In genomic region chr2:233384017-233384416, GRCh38 we compare ENCODE assay signal across 13 cellular contexts. TPM values are rescaled to one million over a fixed set of nuclear protein-coding genes. Genes with fewer than 3 reads are reported as not detected.
DNase-seq lines count a peak whose midpoint lies in the region; ATAC-seq and TF ChIP-seq lines count a peak whose summit lies in the region.
"Had no signal": no experiment of that assay in that cellular context is flagged by ENCODE, and none has a peak within 500 bp of the region (broad histone marks: within the 10 kb centered on the region; RNA-seq: fewer than 3 reads in every experiment).

No MANE protein-coding gene starts in this region.

- no peaks in the 10 kb centered on the region for H3K9me2 ChIP-seq in GM23338 (ENCODE audit: insufficient read depth)

- H3K4me3 ChIP-seq in GM23338 (no peak overlapping the region), testis (no peak overlapping the region)

- no peaks in the 10 kb centered on the region for H3K36me3 ChIP-seq in GM23338 (ENCODE audit: insufficient read depth)
- no peaks in the 10 kb centered on the region for H3K36me3 ChIP-seq in testis (ENCODE audit: low read depth, missing control alignments)

- no peaks in the 10 kb centered on the region for H3K27me3 ChIP-seq in GM23338 (ENCODE audit: insufficient read depth)
- H3K27me3 ChIP-seq in testis, result no peaks in the 10 kb centered on the region
- H3K27me3 ChIP-seq in foreskin keratinocyte, result no peaks in the 10 kb centered on the region

- peak; percentile 14 for DNase-seq in NCI-H82 (lab: John Stamatoyannopoulos, UW)
- DNase-seq in NCI-H82 treated with DMSO at 0.1 percent for 48 hours (lab: John Stamatoyannopoulos, UW; ENCODE audit: unreplicated experiment), result no peak
- DNase-seq in GM23338 (ENCODE audit: low spot score), result peak; percentile 24
- DNase-seq in activated T-helper 2 cell treated with anti-CD3 and anti-CD28 coated beads, Interferon-gamma antibody, Interleukin-2, Interleukin-4, amounts not matched to agents 10 μg/mL and 5 μg/mL and 100 μg/mL, durations not matched to agents 14 hours and 24 hours and 36 hours (ENCODE audit: low spot score), result no peak
- no peak for DNase-seq in testis
- DNase-seq in AG08395 (ENCODE audit: low spot score), result no peak
- no peak for DNase-seq in foreskin keratinocyte
- DNase-seq: 8988T; effector CD8-positive, alpha-beta T cell; hippocampal formation; NCI-H187 treated with DMSO at 0.1 percent for 48 hours had no signal

- no peak overlapping the region for H2AFZ ChIP-seq in GM23338

- H3K27ac Mint-ChIP-seq in GM23338, result peak overlapping the region; percentile 7; the same call in 1 of the 2 replicates
- peak overlapping the region; percentile 95 for H3K27ac Mint-ChIP-seq in activated T-helper 2 cell treated with anti-CD3 and anti-CD28 coated beads, Interferon-gamma antibody, Interleukin-2, Interleukin-4, amounts not matched to agents 10 μg/mL and 5 μg/mL and 100 μg/mL, durations not matched to agents 14 hours and 24 hours and 36 hours
- peak overlapping the region; percentile 37 to 94 (median 62) for H3K27ac Mint-ChIP-seq in nephron

- no peak overlapping the region for H3K4me3 Mint-ChIP-seq in GM23338
- H3K4me3 Mint-ChIP-seq in activated T-helper 2 cell treated with anti-CD3 and anti-CD28 coated beads, Interferon-gamma antibody, Interleukin-2, Interleukin-4, amounts not matched to agents 10 μg/mL and 5 μg/mL and 100 μg/mL, durations not matched to agents 14 hours and 24 hours and 36 hours (ENCODE audit: low read depth), result no peak overlapping the region
- no peak overlapping the region for H3K4me3 Mint-ChIP-seq in nephron
- H3K4me3 Mint-ChIP-seq: activated naive CD4-positive, alpha-beta T cell treated with anti-CD3 and anti-CD28 coated beads, Interleukin-2, amount 50 U/mL, for 24 hours had no signal

- no peak overlapping the region for H3K27ac ChIP-seq in GM23338 (ENCODE audit: low read depth)
- no peak overlapping the region for H3K27ac ChIP-seq in testis
- no peak overlapping the region for H3K27ac ChIP-seq in foreskin keratinocyte

- H3K4me1 ChIP-seq in GM23338 (ENCODE audit: insufficient read depth) (no peaks in the 10 kb centered on the region), testis (peaks cover 19% of the 10 kb centered on the region), foreskin keratinocyte (no peaks in the 10 kb centered on the region)

- peaks cover 64% of the 10 kb centered on the region for H3K79me2 ChIP-seq in GM23338 (replicated peaks; ENCODE audit: insufficient read depth)

- peaks cover 6% of the 10 kb centered on the region for H3K27me3 Mint-ChIP-seq in GM23338 (ENCODE audit: insufficient read depth, low read depth, poor library complexity)
- H3K27me3 Mint-ChIP-seq in activated T-helper 2 cell treated with anti-CD3 and anti-CD28 coated beads, Interferon-gamma antibody, Interleukin-2, Interleukin-4, amounts not matched to agents 10 μg/mL and 5 μg/mL and 100 μg/mL, durations not matched to agents 14 hours and 24 hours and 36 hours (ENCODE audit: low read depth), result no peaks in the 10 kb centered on the region
- H3K27me3 Mint-ChIP-seq in nephron (ENCODE audit: low read depth), result peaks cover 3% of the 10 kb centered on the region
- H3K27me3 Mint-ChIP-seq: activated naive CD4-positive, alpha-beta T cell treated with anti-CD3 and anti-CD28 coated beads, Interleukin-2, amount 50 U/mL, for 24 hours had no signal

- no peaks in the 10 kb centered on the region for H3F3A ChIP-seq in GM23338 (replicated peaks; ENCODE audit: low read depth)

- H4K20me1 ChIP-seq in GM23338 (replicated peaks; ENCODE audit: insufficient read depth), result peaks cover 17% of the 10 kb centered on the region

- 86 to 87% methylated on average over 10 of the region's 10 CpGs for WGBS in testis, 2 donors

- H3K9me3 ChIP-seq in testis, result no peaks in the 10 kb centered on the region

- H3K9me3 Mint-ChIP-seq in GM23338 (no peaks in the 10 kb centered on the region), nephron (no peaks in the 10 kb centered on the region)
- H3K9me3 Mint-ChIP-seq in activated T-helper 2 cell treated with anti-CD3 and anti-CD28 coated beads, Interferon-gamma antibody, Interleukin-2, Interleukin-4, amounts not matched to agents 10 μg/mL and 5 μg/mL and 100 μg/mL, durations not matched to agents 14 hours and 24 hours and 36 hours, result no peaks in the 10 kb centered on the region
- H3K9me3 Mint-ChIP-seq: activated naive CD4-positive, alpha-beta T cell treated with anti-CD3 and anti-CD28 coated beads, Interleukin-2, amount 50 U/mL, for 24 hours had no signal

- intact Hi-C loops in activated T-helper 2 cell treated with anti-CD3 and anti-CD28 coated beads, Interferon-gamma antibody, Interleukin-2, Interleukin-4, amounts not matched to agents 10 μg/mL and 5 μg/mL and 100 μg/mL, durations not matched to agents 14 hours and 24 hours and 36 hours (cut with micrococcal nuclease), result loop anchor here (10.0 kb wide), 1 partner anchor 61 kb away; no protein-coding TSS in a partner anchor
- intact Hi-C loops in testis (cut with DNase I; ENCODE audit: low total_unique reads), result no loop called here

- TF ChIP-seq CTCF in GM23338 (conservative IDR thresholded peaks at IDR 0.05; ENCODE audit: low read depth in 2 of 2) (peak in 1 of 2 experiments; percentile 21; a peak in 1 of 4 replicates), nephron (IDR thresholded peaks at IDR 0.05; ENCODE audit: unreplicated experiment in 3 of 3) (no peak), testis (IDR thresholded peaks at IDR 0.05) (no peak), foreskin keratinocyte (conservative IDR thresholded peaks at IDR 0.05) (no peak)

- H3K4me2 ChIP-seq in GM23338, result no peak overlapping the region

- TF ChIP-seq POLR2A in testis (IDR thresholded peaks at IDR 0.05), result no peak

- H3K4me1 Mint-ChIP-seq in GM23338, result peaks cover 40% of the 10 kb centered on the region
- peaks cover 62% of the 10 kb centered on the region for H3K4me1 Mint-ChIP-seq in activated T-helper 2 cell treated with anti-CD3 and anti-CD28 coated beads, Interferon-gamma antibody, Interleukin-2, Interleukin-4, amounts not matched to agents 10 μg/mL and 5 μg/mL and 100 μg/mL, durations not matched to agents 14 hours and 24 hours and 36 hours (ENCODE audit: low read depth)
- peaks cover 78% of the 10 kb centered on the region for H3K4me1 Mint-ChIP-seq in nephron

- no peaks in the 10 kb centered on the region; the same call in 2 of the 3 replicates for H3K36me3 Mint-ChIP-seq in GM23338 (ENCODE audit: low read depth)
- peaks cover 21% of the 10 kb centered on the region for H3K36me3 Mint-ChIP-seq in activated T-helper 2 cell treated with anti-CD3 and anti-CD28 coated beads, Interferon-gamma antibody, Interleukin-2, Interleukin-4, amounts not matched to agents 10 μg/mL and 5 μg/mL and 100 μg/mL, durations not matched to agents 14 hours and 24 hours and 36 hours (ENCODE audit: low read depth)
- H3K36me3 Mint-ChIP-seq in nephron (ENCODE audit: low read depth), result no peaks in the 10 kb centered on the region

- ATAC-seq in GM23338 (no peak), foreskin keratinocyte (no peak)

TF ChIP-seq in GM23338, 12 proteins besides CTCF, POLR2A, EP300 and RAD21 (continues in another document):
- TF ChIP-seq NANOG (IDR thresholded peaks at IDR 0.05; ENCODE audit: borderline replicate concordance) (no peak), ZNF114 (CRISPR knock-in tag; IDR thresholded peaks at IDR 0.05) (no peak), POLR2AphosphoS5 (IDR thresholded peaks at IDR 0.05; ENCODE audit: low read depth) (no peak), REST (IDR thresholded peaks at IDR 0.05; ENCODE audit: unreplicated experiment) (no peak), STAT1 (IDR thresholded peaks at IDR 0.05; ENCODE audit: unreplicated experiment) (no peak), EZH2phosphoT487 (IDR thresholded peaks at IDR 0.05; ENCODE audit: unreplicated experiment) (no peak), ETS1 (IDR thresholded peaks at IDR 0.05) (no peak)

RNA-seq across cellular contexts. Expression of gene DGKD, which starts 29.7 kb away (rescaled TPM):
- 20.5 and 23.4 TPM in 2 replicates for total RNA-seq in GM23338 (2014; rRNA removed; shearing (Covaris generic))
- polyA plus RNA-seq in GM23338 (2016; fragmentation: Nextera tagmentation; extraction: Ambion mirVana) (10.6 and 11.1 TPM in 2 replicates), testis (ENCODE audit: insufficient read depth, low read depth, low replicate concordance) (66.7 TPM), foreskin keratinocyte (2.6 and 2.8 TPM in 2 replicates)
- 52.3 and 58.3 TPM in 2 replicates for total RNA-seq in activated T-helper 2 cell treated with anti-CD3 and anti-CD28 coated beads, Interferon-gamma antibody, Interleukin-2, Interleukin-4, amounts not matched to agents 10 μg/mL and 5 μg/mL and 100 μg/mL, durations not matched to agents 14 hours and 24 hours and 36 hours
- total RNA-seq in testis (10 to 100 TPM; 65.1 to 80.1 TPM), foreskin keratinocyte (7.5 TPM in 2 replicates)

Comparison
In these comparisons a context has a peak if more than half of its experiments do, and no peak if none do; other contexts are left out.
1. DNase-seq: peak in NCI-H82 (single experiment) and GM23338 (single experiment); none in NCI-H82 treated with DMSO at 0.1 percent for 48 hours (single experiment), activated T-helper 2 cell treated with anti-CD3 and anti-CD28 coated beads, Interferon-gamma antibody, Interleukin-2, Interleukin-4, amounts not matched to agents 10 μg/mL and 5 μg/mL and 100 μg/mL, durations not matched to agents 14 hours and 24 hours and 36 hours (single experiment), testis (single experiment), AG08395 (single experiment) and foreskin keratinocyte (0 of 2).
2. H3K27ac Mint-ChIP-seq: peak in every context shown above with its lines; median percentile 95 in activated T-helper 2 cell treated with anti-CD3 and anti-CD28 coated beads, Interferon-gamma antibody, Interleukin-2, Interleukin-4, amounts not matched to agents 10 μg/mL and 5 μg/mL and 100 μg/mL, durations not matched to agents 14 hours and 24 hours and 36 hours; 62 in nephron; 7 in GM23338.